ENCODE assay signal across 11 cellular contexts in the genomic region with DNA sequence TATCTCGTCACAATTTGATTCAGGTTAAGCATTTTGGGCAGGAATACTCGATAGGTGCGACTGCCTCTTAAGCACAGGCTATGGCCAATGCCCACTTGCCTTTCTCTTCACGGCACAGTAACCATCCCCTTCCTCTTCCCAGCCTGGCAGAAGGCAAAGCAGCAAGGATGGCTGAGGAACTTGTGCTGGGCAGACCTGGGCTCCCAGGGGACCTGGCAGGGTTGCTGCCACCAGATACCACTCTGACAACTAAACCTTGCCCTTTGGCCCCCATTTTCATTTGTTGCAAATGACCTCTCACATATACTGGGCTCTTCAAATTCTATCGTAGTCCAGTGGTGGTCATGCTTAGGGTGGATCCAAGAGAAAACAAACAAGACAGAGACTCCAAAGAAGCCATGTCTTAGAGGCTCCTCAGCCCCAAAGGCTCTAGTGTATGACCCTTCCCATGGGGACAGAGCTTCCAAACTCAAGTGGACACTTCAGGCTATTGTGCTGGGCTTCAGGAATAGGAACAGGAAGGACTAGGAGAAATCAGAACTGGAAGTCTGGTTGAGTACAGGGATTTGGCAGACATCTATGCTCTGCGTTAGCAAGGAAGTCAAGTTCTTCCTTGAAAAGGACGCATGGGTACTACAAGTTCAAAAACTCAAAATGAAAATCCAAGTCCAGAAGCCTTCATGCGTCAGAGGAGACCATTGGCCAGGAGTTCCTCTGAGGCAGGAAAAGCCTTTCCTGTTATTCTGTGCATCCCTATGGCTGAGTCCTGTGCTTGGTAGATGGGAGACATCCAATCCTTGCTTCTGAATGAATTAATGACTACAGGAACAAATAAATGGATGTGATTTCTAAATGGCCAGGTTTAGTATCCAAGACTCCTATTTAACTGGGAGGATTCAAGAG.
DNase-seq lines count a peak whose midpoint lies in the region; ATAC-seq and TF ChIP-seq lines count a peak whose summit lies in the region.
"Had no signal": no experiment of that assay in that cellular context is flagged by ENCODE, and none has a peak within 500 bp of the region (broad histone marks: within the 10 kb centered on the region; RNA-seq: fewer than 3 reads in every experiment).

No MANE protein-coding gene starts in this region.

- no peak for DNase-seq in activated naive CD4-positive, alpha-beta T cell treated with anti-CD3 and anti-CD28 coated beads for 36 hours
- DNase-seq in colonic mucosa (no peak), mesothelial cell of epicardium (ENCODE audit: low spot score in 2 of 2, unreplicated experiment in 2 of 2) (no peak), tibial nerve (ENCODE audit: low spot score in 2 of 2) (no peak), D341Med (ENCODE audit: low spot score) (no peak)
- DNase-seq: activated CD8-positive, alpha-beta memory T cell treated with anti-CD3 and anti-CD28 coated beads, Interleukin-2, amount 50 U/mL, for 4 hours; occipital lobe; testis had no signal

- H3K36me3 Mint-ChIP-seq in activated naive CD4-positive, alpha-beta T cell treated with anti-CD3 and anti-CD28 coated beads, Interleukin-2, amount 50 U/mL, for 24 hours = no peaks in the 10 kb centered on the region
- H3K36me3 Mint-ChIP-seq in activated naive CD4-positive, alpha-beta T cell treated with anti-CD3 and anti-CD28 coated beads for 36 hours (ENCODE audit: low read depth) = no peaks in the 10 kb centered on the region
- no peaks in the 10 kb centered on the region for H3K36me3 Mint-ChIP-seq in mesothelial cell of epicardium

- no peak for TF ChIP-seq POLR2A in tibial nerve (IDR thresholded peaks at IDR 0.05)

- H3K9me3 ChIP-seq in colonic mucosa (no peaks in the 10 kb centered on the region), tibial nerve (no peaks in the 10 kb centered on the region)
- H3K9me3 ChIP-seq: testis had no signal

- H3K4me3 ChIP-seq in colonic mucosa (no peak overlapping the region), tibial nerve (no peak overlapping the region)
- H3K4me3 ChIP-seq: testis had no signal

- intact Hi-C loops in activated naive CD4-positive, alpha-beta T cell treated with anti-CD3 and anti-CD28 coated beads for 36 hours (cut with micrococcal nuclease) = loop anchor here (2.0 to 5.0 kb wide), 2 partner anchors 65 to 157 kb away; a partner anchor contains a TSS
- intact Hi-C loops in colonic mucosa (cut with DNase I) = loop anchor here (5.0 kb wide), 1 partner anchor 67 kb away; a partner anchor contains a TSS

- CTCF ChIA-PET in activated naive CD4-positive, alpha-beta T cell treated with anti-CD3 and anti-CD28 coated beads for 36 hours (lab: Charles Lee) = no interaction called here

- ATAC-seq in HG03045 (IDR thresholded peaks at IDR 0.05; ENCODE audit: unreplicated experiment) = no peak
- no peak for ATAC-seq in HG02885 (IDR thresholded peaks at IDR 0.05; ENCODE audit: poor library complexity, unreplicated experiment)

- WGBS in tibial nerve, 2 donors = 81 to 94% methylated on average over 8 of the region's 8 CpGs

- H3K4me1 Mint-ChIP-seq in activated naive CD4-positive, alpha-beta T cell treated with anti-CD3 and anti-CD28 coated beads, Interleukin-2, amount 50 U/mL, for 24 hours = peaks cover 23% of the 10 kb centered on the region
- peaks cover 24% of the 10 kb centered on the region for H3K4me1 Mint-ChIP-seq in activated naive CD4-positive, alpha-beta T cell treated with anti-CD3 and anti-CD28 coated beads for 36 hours (ENCODE audit: low read depth)
- peaks cover 56% of the 10 kb centered on the region for H3K4me1 Mint-ChIP-seq in mesothelial cell of epicardium

- H3K9me3 Mint-ChIP-seq in activated naive CD4-positive, alpha-beta T cell treated with anti-CD3 and anti-CD28 coated beads, Interleukin-2, amount 50 U/mL, for 24 hours = no peaks in the 10 kb centered on the region
- H3K9me3 Mint-ChIP-seq in activated naive CD4-positive, alpha-beta T cell treated with anti-CD3 and anti-CD28 coated beads for 36 hours = no peaks in the 10 kb centered on the region
- H3K9me3 Mint-ChIP-seq in mesothelial cell of epicardium = no peaks in the 10 kb centered on the region

- no peaks in the 10 kb centered on the region for H3K27me3 Mint-ChIP-seq in activated naive CD4-positive, alpha-beta T cell treated with anti-CD3 and anti-CD28 coated beads, Interleukin-2, amount 50 U/mL, for 24 hours
- H3K27me3 Mint-ChIP-seq in activated naive CD4-positive, alpha-beta T cell treated with anti-CD3 and anti-CD28 coated beads for 36 hours (ENCODE audit: low read depth) = no peaks in the 10 kb centered on the region
- no peaks in the 10 kb centered on the region for H3K27me3 Mint-ChIP-seq in mesothelial cell of epicardium (ENCODE audit: low read depth)

- no peak overlapping the region for H3K4me3 Mint-ChIP-seq in activated naive CD4-positive, alpha-beta T cell treated with anti-CD3 and anti-CD28 coated beads, Interleukin-2, amount 50 U/mL, for 24 hours
- no peak overlapping the region for H3K4me3 Mint-ChIP-seq in activated naive CD4-positive, alpha-beta T cell treated with anti-CD3 and anti-CD28 coated beads for 36 hours
- H3K4me3 Mint-ChIP-seq in mesothelial cell of epicardium = no peak overlapping the region

- H3K9ac ChIP-seq in colonic mucosa (ENCODE audit: low read depth in 2 of 2, low read length in 2 of 2) = peak overlapping the region in 1 of 2 donors; percentile 76

- peak in 1 of 2 donors; percentile 13 for TF ChIP-seq EP300 in tibial nerve (IDR thresholded peaks at IDR 0.05)

- H3K27me3 ChIP-seq in colonic mucosa (no peaks in the 10 kb centered on the region), tibial nerve (no peaks in the 10 kb centered on the region)
- H3K27me3 ChIP-seq: testis had no signal

- peak overlapping the region; percentile 56 for H3K27ac Mint-ChIP-seq in activated naive CD4-positive, alpha-beta T cell treated with anti-CD3 and anti-CD28 coated beads, Interleukin-2, amount 50 U/mL, for 24 hours
- no peak overlapping the region for H3K27ac Mint-ChIP-seq in activated naive CD4-positive, alpha-beta T cell treated with anti-CD3 and anti-CD28 coated beads for 36 hours
- peak overlapping the region; percentile 8 for H3K27ac Mint-ChIP-seq in mesothelial cell of epicardium

- no peaks in the 10 kb centered on the region for H3K36me3 ChIP-seq in colonic mucosa
- H3K36me3 ChIP-seq in tibial nerve = no peaks in the 10 kb centered on the region

- TF ChIP-seq CTCF in colonic mucosa (IDR thresholded peaks at IDR 0.05) (no peak), mesothelial cell of epicardium (IDR thresholded peaks at IDR 0.05; ENCODE audit: unreplicated experiment) (no peak), tibial nerve (IDR thresholded peaks at IDR 0.05) (no peak)

- H3K4me1 ChIP-seq in colonic mucosa = peaks cover 15% of the 10 kb centered on the region
- peaks cover 0 to 70% (median 45%) of the 10 kb centered on the region in 4 donors for H3K4me1 ChIP-seq in tibial nerve

- H3K27ac ChIP-seq in colonic mucosa (peak overlapping the region; percentile 72), tibial nerve (peak overlapping the region; percentile 62 to 96 (median 90))
